In genomic region chr5:138975098-138975847, GRCh38 we compare ENCODE assay signal across 8 cellular contexts.
A peak's percentile ranks its signal among the peaks of the same experiment; 100 is the strongest.
DNase-seq lines count a peak whose midpoint lies in the region; ATAC-seq and TF ChIP-seq lines count a peak whose summit lies in the region.

No MANE protein-coding gene starts in this region.

- peak overlapping the region; percentile 88 to 98 (median 95) for H3K27ac Mint-ChIP-seq in nephron

- H2AFZ ChIP-seq in ACC112 (ENCODE audit: low read length, unreplicated experiment) = peak overlapping the region; percentile 14

- H3K36me3 Mint-ChIP-seq in nephron (ENCODE audit: low read depth) = peaks cover 3% of the 10 kb centered on the region

- no peaks in the 10 kb centered on the region for H3K36me3 ChIP-seq in ACC112 (ENCODE audit: insufficient read depth, low read length)

- H3K4me3 Mint-ChIP-seq in nephron = peak overlapping the region in 2 of 3 experiments; percentile 24 to 30

- H3K9me3 Mint-ChIP-seq in nephron = no peaks in the 10 kb centered on the region

- H3K4me1 ChIP-seq in ACC112 (ENCODE audit: control insufficient read depth, insufficient read depth, low read length, unreplicated experiment) = peaks cover 31% of the 10 kb centered on the region

- peak overlapping the region; percentile 37 for H3K27ac ChIP-seq in ACC112 (ENCODE audit: low read depth, low read length)

- no peaks in the 10 kb centered on the region for H3K27me3 ChIP-seq in ACC112 (ENCODE audit: insufficient read depth, low read length)

- H3K4me3 ChIP-seq in ACC112 (ENCODE audit: low read depth, low read length) (no peak overlapping the region), NB4 (ENCODE audit: low read depth, low read length) (no peak overlapping the region)

- no peaks in the 10 kb centered on the region for H3K27me3 Mint-ChIP-seq in nephron (ENCODE audit: low read depth)

- TF ChIP-seq CTCF in NB4 (IDR thresholded peaks at IDR 0.05; ENCODE audit: low read depth, low read length) = no peak
- no peak for TF ChIP-seq CTCF in nephron (IDR thresholded peaks at IDR 0.05; ENCODE audit: unreplicated experiment in 3 of 3)

- no peaks in the 10 kb centered on the region for H3K79me2 ChIP-seq in ACC112 (ENCODE audit: control insufficient read depth, insufficient read depth, low read length, unreplicated experiment)

- H3K4me1 Mint-ChIP-seq in nephron = peaks cover 61% of the 10 kb centered on the region

- peak; percentile 47 for DNase-seq in NB4 (ENCODE audit: low read depth)
- DNase-seq in NCI-H1694 treated with DMSO at 0.1 percent for 48 hours (lab: John Stamatoyannopoulos, UW) = no peak
- DNase-seq in SK-N-DZ (ENCODE audit: low spot score) = no peak
- DNase-seq in NK-92 treated with Interleukin-12 subunit alpha and Interleukin-12 subunit beta, amount 100 ng/mL, for 24 hours (lab: John Stamatoyannopoulos, UW) = no peak
- DNase-seq in DMS 273 (lab: John Stamatoyannopoulos, UW; ENCODE audit: unreplicated experiment) = no peak

- ATAC-seq in esophagus mucosa = peak; percentile 36

- TF ChIP-seq POLR2A in NB4 (IDR thresholded peaks at IDR 0.05; ENCODE audit: extremely low read depth, insufficient read length) = no peak
